1 cellular context compared by ENCODE assay signal in genomic region chr10:68327889-68328786, GRCh38.
TF ChIP-seq lines count a peak whose summit lies in the region.

No MANE protein-coding gene starts in this region.

TF ChIP-seq in HepG2, 621 proteins besides CTCF, POLR2A, EP300 and RAD21:
- TF ChIP-seq HMG20A (CRISPR knock-in tag; IDR thresholded peaks at IDR 0.05; ENCODE audit: borderline replicate concordance) (0 out of 2 replicates have a peak, but pooled peaks have one; percentile 7), KLF16 (CRISPR knock-in tag; IDR thresholded peaks at IDR 0.05) (peak in 1 of 2 experiments; percentile 31; a peak in 1 of 4 replicates), CBX2 (IDR thresholded peaks at IDR 0.05; ENCODE audit: low read depth, low read length) (no peak), CBX2 (CRISPR knock-in tag; IDR thresholded peaks at IDR 0.05; ENCODE audit: low read depth) (no peak), ELF3 (CRISPR knock-in tag; IDR thresholded peaks at IDR 0.05) (0 out of 2 replicates have a peak, but pooled peaks have one; percentile 48), ZNF331 (CRISPR knock-in tag; IDR thresholded peaks at IDR 0.05) (0 out of 2 replicates have a peak, but pooled peaks have one; percentile 22), GATAD2A (CRISPR knock-in tag; IDR thresholded peaks at IDR 0.05) (peak; percentile 37; the same call in 1 of the 2 replicates), ZNF441 (CRISPR knock-in tag; IDR thresholded peaks at IDR 0.05; ENCODE audit: borderline replicate concordance) (0 out of 2 replicates have a peak, but pooled peaks have one; percentile 17), NCOR1 (IDR thresholded peaks at IDR 0.05; ENCODE audit: borderline replicate concordance, low read length) (peak; percentile 28; the same call in 1 of the 2 replicates), MIER3 (CRISPR knock-in tag; IDR thresholded peaks at IDR 0.05; ENCODE audit: borderline replicate concordance) (0 out of 2 replicates have a peak, but pooled peaks have one; percentile 10), FOXK1 (CRISPR knock-in tag; IDR thresholded peaks at IDR 0.05; ENCODE audit: borderline replicate concordance, low read depth) (peak; percentile 49; the same call in 1 of the 2 replicates), USF2 (IDR thresholded peaks at IDR 0.05; ENCODE audit: low read depth, low read length) (peak; percentile 94), USF2 (CRISPR knock-in tag; IDR thresholded peaks at IDR 0.05; ENCODE audit: borderline replicate concordance) (peak; percentile 81; the same call in 1 of the 2 replicates), CEBPG (CRISPR knock-in tag; IDR thresholded peaks at IDR 0.05) (peak; percentile 70), JUN (CRISPR knock-in tag; IDR thresholded peaks at IDR 0.05) (no peak), FOXP1 (IDR thresholded peaks at IDR 0.05) (peak; percentile 66), FOXP1 (CRISPR knock-in tag; IDR thresholded peaks at IDR 0.05) (peak; percentile 57), ESRRA (CRISPR knock-in tag; IDR thresholded peaks at IDR 0.05; ENCODE audit: low read depth) (no peak), NCOA5 (CRISPR knock-in tag; IDR thresholded peaks at IDR 0.05) (no peak), ZNF746 (CRISPR knock-in tag; IDR thresholded peaks at IDR 0.05) (no peak), SOX13 (IDR thresholded peaks at IDR 0.05) (no peak), SOX13 (CRISPR knock-in tag; conservative IDR thresholded peaks at IDR 0.05 in 1 of 2, IDR thresholded peaks at IDR 0.05 in 1 of 2) (peak in 1 of 2 experiments; percentile 37; a peak in 1 of 4 replicates), SMAD3 (CRISPR knock-in tag; IDR thresholded peaks at IDR 0.05) (no peak), BHLHE40 (IDR thresholded peaks at IDR 0.05; ENCODE audit: low read length) (peak; percentile 42; the same call in 1 of the 2 replicates), TBX3 (IDR thresholded peaks at IDR 0.05; ENCODE audit: borderline replicate concordance) (no peak), CEBPB (IDR thresholded peaks at IDR 0.05; ENCODE audit: borderline replicate concordance, low read depth, low read length) (peak; percentile 28; the same call in 1 of the 2 replicates), STAG1 (CRISPR knock-in tag; IDR thresholded peaks at IDR 0.05) (no peak), RAD51 (IDR thresholded peaks at IDR 0.05; ENCODE audit: borderline replicate concordance) (peak; percentile 93), KAT8 (CRISPR knock-in tag; IDR thresholded peaks at IDR 0.05) (peak; percentile 42; the same call in 1 of the 2 replicates), ZNF20 (CRISPR knock-in tag; IDR thresholded peaks at IDR 0.05) (no peak), FOXK2 (IDR thresholded peaks at IDR 0.05) (0 out of 2 replicates have a peak, but pooled peaks have one; percentile 19), SP5 (CRISPR knock-in tag; IDR thresholded peaks at IDR 0.05; ENCODE audit: borderline replicate concordance, low read depth) (no peak)
- TF ChIP-seq, protein P1, sequence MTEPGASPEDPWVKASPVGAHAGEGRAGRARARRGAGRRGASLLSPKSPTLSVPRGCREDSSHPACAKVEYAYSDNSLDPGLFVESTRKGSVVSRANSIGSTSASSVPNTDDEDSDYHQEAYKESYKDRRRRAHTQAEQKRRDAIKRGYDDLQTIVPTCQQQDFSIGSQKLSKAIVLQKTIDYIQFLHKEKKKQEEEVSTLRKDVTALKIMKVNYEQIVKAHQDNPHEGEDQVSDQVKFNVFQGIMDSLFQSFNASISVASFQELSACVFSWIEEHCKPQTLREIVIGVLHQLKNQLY (CRISPR knock-in tag; IDR thresholded peaks at IDR 0.05), result peak; percentile 31; the same call in 1 of the 2 replicates
- TF ChIP-seq, protein P2, sequence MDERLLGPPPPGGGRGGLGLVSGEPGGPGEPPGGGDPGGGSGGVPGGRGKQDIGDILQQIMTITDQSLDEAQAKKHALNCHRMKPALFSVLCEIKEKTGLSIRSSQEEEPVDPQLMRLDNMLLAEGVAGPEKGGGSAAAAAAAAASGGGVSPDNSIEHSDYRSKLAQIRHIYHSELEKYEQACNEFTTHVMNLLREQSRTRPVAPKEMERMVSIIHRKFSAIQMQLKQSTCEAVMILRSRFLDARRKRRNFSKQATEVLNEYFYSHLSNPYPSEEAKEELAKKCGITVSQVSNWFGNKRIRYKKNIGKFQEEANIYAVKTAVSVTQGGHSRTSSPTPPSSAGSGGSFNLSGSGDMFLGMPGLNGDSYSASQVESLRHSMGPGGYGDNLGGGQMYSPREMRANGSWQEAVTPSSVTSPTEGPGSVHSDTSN (CRISPR knock-in tag; IDR thresholded peaks at IDR 0.05), result no peak
- TF ChIP-seq, protein P3, sequence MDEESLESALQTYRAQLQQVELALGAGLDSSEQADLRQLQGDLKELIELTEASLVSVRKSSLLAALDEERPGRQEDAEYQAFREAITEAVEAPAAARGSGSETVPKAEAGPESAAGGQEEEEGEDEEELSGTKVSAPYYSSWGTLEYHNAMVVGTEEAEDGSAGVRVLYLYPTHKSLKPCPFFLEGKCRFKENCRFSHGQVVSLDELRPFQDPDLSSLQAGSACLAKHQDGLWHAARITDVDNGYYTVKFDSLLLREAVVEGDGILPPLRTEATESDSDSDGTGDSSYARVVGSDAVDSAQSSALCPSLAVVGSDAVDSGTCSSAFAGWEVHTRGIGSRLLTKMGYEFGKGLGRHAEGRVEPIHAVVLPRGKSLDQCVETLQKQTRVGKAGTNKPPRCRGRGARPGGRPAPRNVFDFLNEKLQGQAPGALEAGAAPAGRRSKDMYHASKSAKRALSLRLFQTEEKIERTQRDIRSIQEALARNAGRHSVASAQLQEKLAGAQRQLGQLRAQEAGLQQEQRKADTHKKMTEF (CRISPR knock-in tag; IDR thresholded peaks at IDR 0.05), result peak; percentile 46; the same call in 1 of the 2 replicates
- TF ChIP-seq, protein P4, sequence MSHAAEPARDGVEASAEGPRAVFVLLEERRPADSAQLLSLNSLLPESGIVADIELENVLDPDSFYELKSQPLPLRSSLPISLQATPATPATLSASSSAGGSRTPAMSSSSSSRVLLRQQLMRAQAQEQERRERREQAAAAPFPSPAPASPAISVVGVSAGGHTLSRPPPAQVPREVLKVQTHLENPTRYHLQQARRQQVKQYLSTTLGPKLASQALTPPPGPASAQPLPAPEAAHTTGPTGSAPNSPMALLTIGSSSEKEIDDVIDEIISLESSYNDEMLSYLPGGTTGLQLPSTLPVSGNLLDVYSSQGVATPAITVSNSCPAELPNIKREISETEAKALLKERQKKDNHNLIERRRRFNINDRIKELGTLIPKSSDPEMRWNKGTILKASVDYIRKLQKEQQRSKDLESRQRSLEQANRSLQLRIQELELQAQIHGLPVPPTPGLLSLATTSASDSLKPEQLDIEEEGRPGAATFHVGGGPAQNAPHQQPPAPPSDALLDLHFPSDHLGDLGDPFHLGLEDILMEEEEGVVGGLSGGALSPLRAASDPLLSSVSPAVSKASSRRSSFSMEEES (CRISPR knock-in tag; IDR thresholded peaks at IDR 0.05), result peak; percentile 76
- TF ChIP-seq, protein P5, sequence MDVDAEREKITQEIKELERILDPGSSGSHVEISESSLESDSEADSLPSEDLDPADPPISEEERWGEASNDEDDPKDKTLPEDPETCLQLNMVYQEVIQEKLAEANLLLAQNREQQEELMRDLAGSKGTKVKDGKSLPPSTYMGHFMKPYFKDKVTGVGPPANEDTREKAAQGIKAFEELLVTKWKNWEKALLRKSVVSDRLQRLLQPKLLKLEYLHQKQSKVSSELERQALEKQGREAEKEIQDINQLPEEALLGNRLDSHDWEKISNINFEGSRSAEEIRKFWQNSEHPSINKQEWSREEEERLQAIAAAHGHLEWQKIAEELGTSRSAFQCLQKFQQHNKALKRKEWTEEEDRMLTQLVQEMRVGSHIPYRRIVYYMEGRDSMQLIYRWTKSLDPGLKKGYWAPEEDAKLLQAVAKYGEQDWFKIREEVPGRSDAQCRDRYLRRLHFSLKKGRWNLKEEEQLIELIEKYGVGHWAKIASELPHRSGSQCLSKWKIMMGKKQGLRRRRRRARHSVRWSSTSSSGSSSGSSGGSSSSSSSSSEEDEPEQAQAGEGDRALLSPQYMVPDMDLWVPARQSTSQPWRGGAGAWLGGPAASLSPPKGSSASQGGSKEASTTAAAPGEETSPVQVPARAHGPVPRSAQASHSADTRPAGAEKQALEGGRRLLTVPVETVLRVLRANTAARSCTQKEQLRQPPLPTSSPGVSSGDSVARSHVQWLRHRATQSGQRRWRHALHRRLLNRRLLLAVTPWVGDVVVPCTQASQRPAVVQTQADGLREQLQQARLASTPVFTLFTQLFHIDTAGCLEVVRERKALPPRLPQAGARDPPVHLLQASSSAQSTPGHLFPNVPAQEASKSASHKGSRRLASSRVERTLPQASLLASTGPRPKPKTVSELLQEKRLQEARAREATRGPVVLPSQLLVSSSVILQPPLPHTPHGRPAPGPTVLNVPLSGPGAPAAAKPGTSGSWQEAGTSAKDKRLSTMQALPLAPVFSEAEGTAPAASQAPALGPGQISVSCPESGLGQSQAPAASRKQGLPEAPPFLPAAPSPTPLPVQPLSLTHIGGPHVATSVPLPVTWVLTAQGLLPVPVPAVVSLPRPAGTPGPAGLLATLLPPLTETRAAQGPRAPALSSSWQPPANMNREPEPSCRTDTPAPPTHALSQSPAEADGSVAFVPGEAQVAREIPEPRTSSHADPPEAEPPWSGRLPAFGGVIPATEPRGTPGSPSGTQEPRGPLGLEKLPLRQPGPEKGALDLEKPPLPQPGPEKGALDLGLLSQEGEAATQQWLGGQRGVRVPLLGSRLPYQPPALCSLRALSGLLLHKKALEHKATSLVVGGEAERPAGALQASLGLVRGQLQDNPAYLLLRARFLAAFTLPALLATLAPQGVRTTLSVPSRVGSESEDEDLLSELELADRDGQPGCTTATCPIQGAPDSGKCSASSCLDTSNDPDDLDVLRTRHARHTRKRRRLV (CRISPR knock-in tag; IDR thresholded peaks at IDR 0.05), result no peak
- TF ChIP-seq, protein P6, sequence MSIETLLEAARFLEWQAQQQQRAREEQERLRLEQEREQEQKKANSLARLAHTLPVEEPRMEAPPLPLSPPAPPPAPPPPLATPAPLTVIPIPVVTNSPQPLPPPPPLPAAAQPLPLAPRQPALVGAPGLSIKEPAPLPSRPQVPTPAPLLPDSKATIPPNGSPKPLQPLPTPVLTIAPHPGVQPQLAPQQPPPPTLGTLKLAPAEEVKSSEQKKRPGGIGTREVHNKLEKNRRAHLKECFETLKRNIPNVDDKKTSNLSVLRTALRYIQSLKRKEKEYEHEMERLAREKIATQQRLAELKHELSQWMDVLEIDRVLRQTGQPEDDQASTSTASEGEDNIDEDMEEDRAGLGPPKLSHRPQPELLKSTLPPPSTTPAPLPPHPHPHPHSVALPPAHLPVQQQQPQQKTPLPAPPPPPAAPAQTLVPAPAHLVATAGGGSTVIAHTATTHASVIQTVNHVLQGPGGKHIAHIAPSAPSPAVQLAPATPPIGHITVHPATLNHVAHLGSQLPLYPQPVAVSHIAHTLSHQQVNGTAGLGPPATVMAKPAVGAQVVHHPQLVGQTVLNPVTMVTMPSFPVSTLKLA (IDR thresholded peaks at IDR 0.05), result peak; percentile 99
